ENCODE assay signal across 8 cellular contexts in the genomic region with DNA sequence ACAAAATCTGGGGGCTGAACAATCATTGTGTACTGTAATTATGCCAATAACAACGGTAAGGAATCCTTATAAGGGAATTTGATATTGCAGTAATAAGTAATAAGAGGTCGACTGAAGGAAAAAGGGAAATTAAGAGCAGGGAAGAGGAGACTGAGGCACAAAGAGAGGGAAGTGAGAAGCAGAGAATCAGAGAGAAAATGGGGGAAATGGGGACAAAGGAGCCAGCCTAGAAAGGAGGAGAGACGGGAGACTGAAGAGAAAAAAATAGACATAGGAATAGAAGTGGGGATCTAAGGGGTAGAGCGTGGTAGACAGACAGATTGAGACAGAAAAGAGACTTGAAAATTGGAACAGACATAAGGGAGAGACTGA. TPM values are rescaled to one million over a fixed set of nuclear protein-coding genes. Genes with fewer than 3 reads are reported as not detected.
DNase-seq lines count a peak whose midpoint lies in the region; ATAC-seq and TF ChIP-seq lines count a peak whose summit lies in the region.

No MANE protein-coding gene starts in this region.

- H3K4me3 Mint-ChIP-seq in activated CD4-positive, alpha-beta T cell treated with anti-CD3 and anti-CD28 coated beads, Interleukin-2, amount 10 ng/mL, durations not matched to agents 24 days and 14 days, result peak overlapping the region; percentile 74

- H3K27me3 Mint-ChIP-seq in activated CD4-positive, alpha-beta T cell treated with anti-CD3 and anti-CD28 coated beads, Interleukin-2, amount 10 ng/mL, durations not matched to agents 24 days and 14 days, result no peaks in the 10 kb centered on the region

- no peak overlapping the region for H4K8ac ChIP-seq in mesenchymal stem cell (ENCODE audit: low read length)

- no peak for TF ChIP-seq POLR2A in testis (IDR thresholded peaks at IDR 0.05)

- H3K4me1 ChIP-seq in mesenchymal stem cell (ENCODE audit: control insufficient read depth, insufficient read depth, low read depth, low read length) (no peaks in the 10 kb centered on the region), testis (no peaks in the 10 kb centered on the region)

- peak overlapping the region; percentile 98 for H3K9ac ChIP-seq in mesenchymal stem cell (ENCODE audit: low read length)

- H3K27ac Mint-ChIP-seq in activated CD4-positive, alpha-beta T cell treated with anti-CD3 and anti-CD28 coated beads, Interleukin-2, amount 10 ng/mL, durations not matched to agents 24 days and 14 days, result peak overlapping the region; percentile 78

- H3K4ac ChIP-seq in mesenchymal stem cell (ENCODE audit: low read depth in 1 of 2, low read length in 2 of 2), result no peak overlapping the region

- no peak for ATAC-seq in HG02759 (IDR thresholded peaks at IDR 0.05; ENCODE audit: unreplicated experiment)

- H2BK5ac ChIP-seq in mesenchymal stem cell (ENCODE audit: low read depth, low read length, poor library complexity, severe bottlenecking), result no peak overlapping the region

- peaks cover 9% of the 10 kb centered on the region for H3K36me3 Mint-ChIP-seq in activated CD4-positive, alpha-beta T cell treated with anti-CD3 and anti-CD28 coated beads, Interleukin-2, amount 10 ng/mL, durations not matched to agents 24 days and 14 days (ENCODE audit: low read depth)

- peak overlapping the region in 1 of 2 experiments; percentile 55 for H3K18ac ChIP-seq in mesenchymal stem cell (ENCODE audit: low read depth in 1 of 2, low read length in 2 of 2)

- 16% methylated on average over 4 of the region's 4 CpGs for WGBS in mesenchymal stem cell
- 17 to 19% methylated on average over 4 of the region's 4 CpGs for WGBS in testis, 2 donors

- no peak overlapping the region for H4K91ac ChIP-seq in mesenchymal stem cell (ENCODE audit: low read length)

- intact Hi-C loops in activated CD4-positive, alpha-beta T cell treated with anti-CD3 and anti-CD28 coated beads, Interleukin-2, amount 10 ng/mL, durations not matched to agents 24 days and 14 days (cut with micrococcal nuclease), result no loop called here
- intact Hi-C loops in testis (cut with DNase I; ENCODE audit: low total_unique reads), result no loop called here

- peaks cover 31% of the 10 kb centered on the region for H3K9me3 Mint-ChIP-seq in activated CD4-positive, alpha-beta T cell treated with anti-CD3 and anti-CD28 coated beads, Interleukin-2, amount 10 ng/mL, durations not matched to agents 24 days and 14 days

- H3K23ac ChIP-seq in mesenchymal stem cell (ENCODE audit: low read length in 2 of 2), result no peak overlapping the region

- no peak overlapping the region for H2BK15ac ChIP-seq in mesenchymal stem cell (ENCODE audit: low read depth, poor library complexity, severe bottlenecking)

- DNase-seq in activated CD4-positive, alpha-beta T cell treated with anti-CD3 and anti-CD28 coated beads, Interleukin-2, amount 10 ng/mL, durations not matched to agents 24 days and 14 days, result no peak
- no peak for DNase-seq in activated CD4-positive, alpha-beta T cell treated with anti-CD3 and anti-CD28 coated beads, Interleukin-2, amount 50 U/mL, for 1 hour
- DNase-seq in caudate nucleus (lab: John Stamatoyannopoulos, UW) (no peak), mesenchymal stem cell (no peak), testis (no peak), NCI-H82 (lab: John Stamatoyannopoulos, UW) (no peak)
- no peak for DNase-seq in stimulated activated CD4-positive, alpha-beta T cell treated with anti-CD3 and anti-CD28 coated beads, Interleukin-2, amount 100 ng/mL, for 48 hours

- peak overlapping the region; percentile 9 for H3K4me2 ChIP-seq in mesenchymal stem cell (ENCODE audit: low read length, poor library complexity, severe bottlenecking)

- H2BK120ac ChIP-seq in mesenchymal stem cell (ENCODE audit: low read depth, low read length), result no peak overlapping the region

- H3K9me3 ChIP-seq in mesenchymal stem cell (ENCODE audit: control insufficient read depth, low read length) (peaks cover 89% of the 10 kb centered on the region), testis (no peaks in the 10 kb centered on the region)

- peak overlapping the region in 1 of 2 experiments; percentile 85 for H3K4me3 ChIP-seq in mesenchymal stem cell (ENCODE audit: insufficient read depth in 1 of 2, low read depth in 1 of 2, low read length in 2 of 2)
- H3K4me3 ChIP-seq in testis, result peak overlapping the region; percentile 59 to 74

- H3K36me3 ChIP-seq in mesenchymal stem cell (ENCODE audit: control insufficient read depth in 1 of 2, insufficient read depth in 2 of 2, low read depth in 1 of 2, low read length in 2 of 2) (peaks cover 0 to 15% of the 10 kb centered on the region in 2 experiments), testis (ENCODE audit: low read depth, missing control alignments) (no peaks in the 10 kb centered on the region)

- H3K4me1 Mint-ChIP-seq in activated CD4-positive, alpha-beta T cell treated with anti-CD3 and anti-CD28 coated beads, Interleukin-2, amount 10 ng/mL, durations not matched to agents 24 days and 14 days, result no peaks in the 10 kb centered on the region

- H3K27ac ChIP-seq in caudate nucleus (ENCODE audit: low read depth, low read length) (peak overlapping the region; percentile 98), mesenchymal stem cell (ENCODE audit: low read length, poor library complexity, severe bottlenecking) (no peak overlapping the region), testis (peak overlapping the region; percentile 79 to 81)

- H3K14ac ChIP-seq in mesenchymal stem cell (ENCODE audit: low read length in 2 of 2), result no peak overlapping the region

- TF ChIP-seq CTCF in testis (IDR thresholded peaks at IDR 0.05), result no peak

- no peak overlapping the region for H2AK5ac ChIP-seq in mesenchymal stem cell (ENCODE audit: low read length, severe bottlenecking)

- H3K79me1 ChIP-seq in mesenchymal stem cell (replicated peaks; ENCODE audit: low read length, poor library complexity, severe bottlenecking), result peaks cover 7% of the 10 kb centered on the region

- no peak overlapping the region for H2AFZ ChIP-seq in mesenchymal stem cell (ENCODE audit: low read depth, low read length)

- no peaks in the 10 kb centered on the region for H3K27me3 ChIP-seq in mesenchymal stem cell (ENCODE audit: control insufficient read depth in 1 of 2, insufficient read depth in 1 of 2, low read length in 2 of 2)
- no peaks in the 10 kb centered on the region for H3K27me3 ChIP-seq in testis

- no peak overlapping the region for H2BK12ac ChIP-seq in mesenchymal stem cell (ENCODE audit: low read length in 2 of 2)

RNA-seq across cellular contexts. Expression of gene ZNF300, which starts 0.5 kb away (rescaled TPM):
- 0.47 and 0.54 TPM in 2 replicates for total RNA-seq in activated CD4-positive, alpha-beta T cell treated with anti-CD3 and anti-CD28 coated beads, Interleukin-2, amount 10 ng/mL, durations not matched to agents 24 days and 14 days
- 4.7 TPM for polyA plus RNA-seq in mesenchymal stem cell (2013, experiment 1 of 2)
- polyA plus RNA-seq in mesenchymal stem cell (2013, experiment 2 of 2), result 4.5 TPM
- total RNA-seq in testis, result 10 to 100 TPM; 13.2 to 15.8 TPM
- 8.3 TPM for polyA plus RNA-seq in testis (ENCODE audit: insufficient read depth, low read depth, low replicate concordance)

RNA-seq across cellular contexts. Expression of gene IRGM, which starts 59.0 kb away (rescaled TPM):
- total RNA-seq in activated CD4-positive, alpha-beta T cell treated with anti-CD3 and anti-CD28 coated beads, Interleukin-2, amount 10 ng/mL, durations not matched to agents 24 days and 14 days, result 0.91 and 1.2 TPM in 2 replicates
- polyA plus RNA-seq in mesenchymal stem cell (2013, experiment 1 of 2), result 0.30 TPM
- not detected for polyA plus RNA-seq in mesenchymal stem cell (2013, experiment 2 of 2)
- total RNA-seq in testis, result 1 to 10 TPM; 1.2 to 2.7 TPM
- polyA plus RNA-seq in testis (ENCODE audit: insufficient read depth, low read depth, low replicate concordance), result 0.25 TPM
